ENCODE assay signal across 1 cellular context in the genomic region with DNA sequence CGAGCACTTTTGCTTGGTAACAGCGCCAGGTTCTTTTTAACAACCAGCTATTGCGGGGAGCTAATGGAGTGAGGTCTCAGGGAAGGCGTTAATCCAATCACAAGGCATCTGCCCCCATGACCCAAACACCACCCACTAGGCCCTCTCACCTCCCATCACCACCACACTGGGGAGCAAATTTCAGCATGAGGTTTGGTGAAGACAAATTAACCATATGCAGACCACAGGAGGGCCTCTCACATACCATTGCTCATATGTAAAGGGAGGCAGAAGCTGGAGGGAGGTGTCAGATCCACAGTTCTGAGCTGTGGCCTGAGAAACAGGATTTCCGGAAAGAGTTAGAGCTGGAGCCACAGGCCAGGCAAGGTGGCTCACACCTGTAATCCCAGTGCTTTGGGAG.
TF ChIP-seq lines count a peak whose summit lies in the region.

No MANE protein-coding gene starts in this region.

TF ChIP-seq in HEK293, 187 proteins besides CTCF, POLR2A, EP300 and RAD21:
- TF ChIP-seq ZIC2 (tag by site-specific recombination; IDR thresholded peaks at IDR 0.05) (peak; percentile 59), RBAK (tag by site-specific recombination; IDR thresholded peaks at IDR 0.05) (no peak)
